9 cellular contexts compared by ENCODE assay signal in the genomic region with DNA sequence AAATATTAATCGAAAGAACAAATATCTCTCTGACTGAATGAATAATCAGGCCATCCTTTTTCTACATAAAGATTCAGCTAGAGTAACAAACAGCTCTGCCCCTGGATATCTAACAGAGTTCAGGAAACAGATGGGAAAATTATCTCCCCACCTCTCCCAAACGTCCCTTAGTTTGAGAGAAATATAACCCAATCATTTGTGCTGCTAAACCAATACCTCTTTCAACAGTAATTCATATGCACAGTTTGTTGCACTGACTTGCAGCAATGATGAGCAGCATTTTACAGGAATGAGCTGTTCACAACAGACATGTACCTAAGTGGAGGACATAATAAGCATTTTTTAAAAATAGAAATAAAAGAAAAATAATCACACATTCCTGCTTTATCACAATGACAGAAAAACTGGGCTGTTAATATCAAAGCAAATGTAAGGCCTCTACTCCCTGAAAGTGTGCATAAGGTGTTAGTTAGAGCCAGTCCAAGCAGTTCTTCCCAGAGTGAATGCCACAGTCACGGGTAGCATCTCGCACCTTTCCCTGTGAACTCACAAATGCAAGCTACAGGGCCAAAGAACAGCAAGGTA. TPM values are rescaled to one million over a fixed set of nuclear protein-coding genes. Genes with fewer than 3 reads are reported as not detected.
DNase-seq lines count a peak whose midpoint lies in the region; ATAC-seq and TF ChIP-seq lines count a peak whose summit lies in the region.
"Had no signal": no experiment of that assay in that cellular context is flagged by ENCODE, and none has a peak within 500 bp of the region (broad histone marks: within the 10 kb centered on the region; RNA-seq: fewer than 3 reads in every experiment).

No MANE protein-coding gene starts in this region.

- H3K4me3 Mint-ChIP-seq in natural killer cell treated with Interleukin-12 subunit alpha and Interleukin-12 subunit beta and Interleukin-15 and Interleukin-18, amount 100 ng/mL, for 72 hours: peak overlapping the region; percentile 96

- no peaks in the 10 kb centered on the region for H3K27me3 Mint-ChIP-seq in natural killer cell treated with Interleukin-12 subunit alpha and Interleukin-12 subunit beta and Interleukin-15 and Interleukin-18, amount 100 ng/mL, for 72 hours

- H3K36me3 Mint-ChIP-seq in natural killer cell treated with Interleukin-12 subunit alpha and Interleukin-12 subunit beta and Interleukin-15 and Interleukin-18, amount 100 ng/mL, for 72 hours: peaks cover 5% of the 10 kb centered on the region

- no peak for ATAC-seq in natural killer cell treated with Interleukin-12 subunit alpha and Interleukin-12 subunit beta and Interleukin-15 and Interleukin-18, amount 100 ng/mL, for 72 hours

- DNase-seq in BJ (ENCODE audit: low read depth) (no peak), dedifferentiated amniotic fluid mesenchymal stem cell (ENCODE audit: extremely low spot score) (peak; percentile 38), kidney tubule cell (ENCODE audit: low spot score) (no peak), SK-N-DZ (ENCODE audit: low spot score) (no peak), hippocampal formation (lab: John Stamatoyannopoulos, UW) (no peak), OCI-M1 (lab: John Stamatoyannopoulos, UW) (no peak)
- no peak for DNase-seq in natural killer cell treated with Interleukin-12 subunit alpha and Interleukin-12 subunit beta and Interleukin-15 and Interleukin-18, amount 100 ng/mL, for 72 hours (ENCODE audit: low spot score)
- DNase-seq: NCI-H345 had no signal

- no peak for TF ChIP-seq CTCF in BJ (IDR thresholded peaks at IDR 0.05; ENCODE audit: insufficient read depth, low read depth, low read length)

- no peaks in the 10 kb centered on the region for H3K27me3 ChIP-seq in BJ (ENCODE audit: control insufficient read depth, insufficient read depth, low read length)

- peaks cover 49 to 61% of the 10 kb centered on the region in 2 donors for H3K4me1 Mint-ChIP-seq in natural killer cell treated with Interleukin-12 subunit alpha and Interleukin-12 subunit beta and Interleukin-15 and Interleukin-18, amount 100 ng/mL, for 72 hours (ENCODE audit: low read depth in 2 of 2)

- H3K36me3 ChIP-seq in BJ (ENCODE audit: control insufficient read depth, insufficient read depth, low read length) (no peaks in the 10 kb centered on the region), KOPT-K1 (ENCODE audit: insufficient read depth, low read length) (no peaks in the 10 kb centered on the region)

- CTCF ChIA-PET in BJ (lab: Yijun Ruan, JAX): interaction anchor here (0.6 to 13.5 kb wide), 8 partner anchors 9 to 393 kb away, joined by 3 to 371 read pairs (median 4); no protein-coding TSS in a partner anchor

- no peaks in the 10 kb centered on the region for H3K9me3 Mint-ChIP-seq in natural killer cell treated with Interleukin-12 subunit alpha and Interleukin-12 subunit beta and Interleukin-15 and Interleukin-18, amount 100 ng/mL, for 72 hours

- peak overlapping the region; percentile 97 for H3K4me3 ChIP-seq in BJ (ENCODE audit: low read depth, low read length)

- H3K27ac Mint-ChIP-seq in natural killer cell treated with Interleukin-12 subunit alpha and Interleukin-12 subunit beta and Interleukin-15 and Interleukin-18, amount 100 ng/mL, for 72 hours: peak overlapping the region; percentile 3 to 87

- H3K27ac ChIP-seq in KOPT-K1 (ENCODE audit: low read depth, low read length, poor library complexity, severe bottlenecking): peak overlapping the region; percentile 62

- POLR2A ChIA-PET in BJ (lab: Charles Lee): interaction anchor here (0.6 to 1.3 kb wide), 3 partner anchors 9 to 358 kb away, joined by 4 to 6 read pairs (median 5); no protein-coding TSS in a partner anchor

- H3K9me3 ChIP-seq in KOPT-K1 (ENCODE audit: insufficient read depth, low read length, poor library complexity, severe bottlenecking): no peaks in the 10 kb centered on the region

RNA-seq across cellular contexts. Expression of gene CREB3L2, which starts 2.3 kb away (rescaled TPM):
- 50.3 and 62.2 TPM in 2 replicates for polyA plus RNA-seq in BJ (2011; rRNA removed)
- 87.7 and 119 TPM in 2 replicates for polyA minus RNA-seq in BJ (2011; rRNA and poly(A)+ RNA removed)
- total RNA-seq in natural killer cell treated with Interleukin-12 subunit alpha and Interleukin-12 subunit beta and Interleukin-15 and Interleukin-18, amount 100 ng/mL, for 72 hours: 10 to 100 TPM; 53.5 to 59.0 TPM
- 3.4 and 3.5 TPM in 2 replicates for polyA plus RNA-seq in SK-N-DZ (2014; cell fraction: cytosol; rRNA removed)
- 1.2 and 2.0 TPM in 2 replicates for polyA plus RNA-seq in SK-N-DZ (2014; cell fraction: nucleus; rRNA removed)
